In genomic region chr11:107009190-107009589, GRCh38 we compare ENCODE assay signal across 1 cellular context.
A peak's percentile ranks its signal among the peaks of the same experiment; 100 is the strongest.
TF ChIP-seq lines count a peak whose summit lies in the region.

No MANE protein-coding gene starts in this region.

TF ChIP-seq in GM12878, 131 proteins besides CTCF, POLR2A, EP300 and RAD21 (continued from another document):
- TF ChIP-seq NKRF (conservative IDR thresholded peaks at IDR 0.05) (no peak), ZNF592 (IDR thresholded peaks at IDR 0.05) (no peak), NR2C2 (IDR thresholded peaks at IDR 0.05; ENCODE audit: borderline replicate concordance, control insufficient read depth, insufficient read length, low read depth) (no peak), ZNF622 (IDR thresholded peaks at IDR 0.05) (no peak), SMC3 (IDR thresholded peaks at IDR 0.05; ENCODE audit: borderline replicate concordance, low read length) (0 out of 2 replicates have a peak, but pooled peaks have one; percentile 3)
TF ChIP-seq in GM12878: peak in this region for 1.
